In genomic region chr1:145607833-145608733, GRCh38 we compare ENCODE assay signal across 8 cellular contexts. TPM values are rescaled to one million over a fixed set of nuclear protein-coding genes. Genes with fewer than 3 reads are reported as not detected.
DNase-seq lines count a peak whose midpoint lies in the region; TF ChIP-seq lines count a peak whose summit lies in the region.
"Not testable (repeated sequence)": the region's sequence is repeated elsewhere in the genome, so short reads cannot be mapped to it uniquely, and the experiment has no call there.

Gene GPR89A (plus strand): TSS chr1:145607988. CDS start chr1:145608134, 146 bp downstream.

- not testable (repeated sequence) for H4K20me1 ChIP-seq in SK-N-SH (ENCODE audit: insufficient read depth)

- peaks cover 17% of the 10 kb centered on the region for H3K4me1 Mint-ChIP-seq in HFFc6 (ENCODE audit: low read depth)

- peak within 1 kb of the TSS; percentile 88 for H3K4me3 Mint-ChIP-seq in HFFc6

- not testable (repeated sequence) for TF ChIP-seq CTCF in HFFc6 (IDR thresholded peaks at IDR 0.05); NB4 (IDR thresholded peaks at IDR 0.05; ENCODE audit: low read depth, low read length); SK-N-SH (IDR thresholded peaks at IDR 0.05)

- CTCF ChIA-PET in SK-N-SH (lab: Yijun Ruan, JAX) = not testable (repeated sequence)

- H3K9me2 ChIP-seq in SK-N-SH = not testable (repeated sequence)

- H3K27ac ChIP-seq in SK-N-SH (ENCODE audit: low read depth in 2 of 2, low read length in 1 of 2) = peak within 1 kb of the TSS; percentile 46 to 72
- H3K27ac ChIP-seq in temporal lobe (ENCODE audit: low read depth, low read length) = not testable (repeated sequence)

- H3K36me3 Mint-ChIP-seq in HFFc6 (ENCODE audit: low read depth) = not testable (repeated sequence)

- not testable (repeated sequence) for H3K4me1 ChIP-seq in SK-N-SH (ENCODE audit: control insufficient read depth in 1 of 2, insufficient read depth in 2 of 2, low read depth in 1 of 2, low read length in 1 of 2)

- not testable (repeated sequence) for H3F3A ChIP-seq in SK-N-SH (replicated peaks; ENCODE audit: insufficient read depth)

- TF ChIP-seq RAD21 in SK-N-SH (IDR thresholded peaks at IDR 0.05; ENCODE audit: low read length) = not testable (repeated sequence)

- under 1% methylated on average over 20 of the region's 71 CpGs for WGBS in SK-N-SH (ENCODE audit: low lambda C conversion rate)

- not testable (repeated sequence) for H3K9me3 Mint-ChIP-seq in HFFc6

- peak within 1 kb of the TSS; percentile 78 for H3K9ac ChIP-seq in SK-N-SH

- TF ChIP-seq EP300 in SK-N-SH (IDR thresholded peaks at IDR 0.05; ENCODE audit: borderline replicate concordance in 1 of 2, low read depth in 1 of 2, low read length in 1 of 2) = not testable (repeated sequence)

- H3K4me3 ChIP-seq in NB4 (ENCODE audit: low read depth, low read length) (peak within 1 kb of the TSS; percentile 72), SK-N-SH (ENCODE audit: low read depth in 2 of 2, low read length in 1 of 2) (peak within 1 kb of the TSS; percentile 77)

- not testable (repeated sequence) for H3K27me3 ChIP-seq in SK-N-SH (ENCODE audit: insufficient read depth)

- not testable (repeated sequence) for H3K9me3 ChIP-seq in SK-N-SH

- H2AFZ ChIP-seq in SK-N-SH (ENCODE audit: low read depth) = peak within 1 kb of the TSS; percentile 91; the same call in 1 of the 2 replicates

- DNase-seq in GM04503 (ENCODE audit: low read depth) = peak; percentile 33
- DNase-seq in HFFc6 = peak; percentile 87
- peak; percentile 92 for DNase-seq in NB4 (ENCODE audit: low read depth)
- peak; percentile 89 for DNase-seq in SK-N-SH
- DNase-seq in activated naive CD4-positive, alpha-beta T cell treated with anti-CD3 and anti-CD28 coated beads, Interleukin-2, amount 50 U/mL, for 16 hours = peak; percentile 98
- peak; percentile 36 for DNase-seq in glomerular endothelial cell (ENCODE audit: extremely low read depth, low read depth, low spot score)
- DNase-seq in occipital lobe (lab: John Stamatoyannopoulos, UW) = peak; percentile 95

- H3K4me2 ChIP-seq in SK-N-SH = peak within 1 kb of the TSS; percentile 78

- POLR2A ChIA-PET in SK-N-SH (lab: Yijun Ruan, JAX) = not testable (repeated sequence)

- H3K36me3 ChIP-seq in SK-N-SH (replicated peaks in 1 of 2; ENCODE audit: control insufficient read depth in 1 of 2, insufficient read depth in 2 of 2, low read length in 1 of 2) = not testable (repeated sequence)

- peak within 1 kb of the TSS; percentile 75 for H3K27ac Mint-ChIP-seq in HFFc6

- peaks cover 11% of the 10 kb centered on the region for H3K79me2 ChIP-seq in SK-N-SH (ENCODE audit: insufficient read depth)

- not testable (repeated sequence) for H3K27me3 Mint-ChIP-seq in HFFc6 (ENCODE audit: insufficient read depth)

- peak; percentile 74 for TF ChIP-seq POLR2A in NB4 (IDR thresholded peaks at IDR 0.05; ENCODE audit: extremely low read depth, insufficient read length)

TF ChIP-seq in SK-N-SH, 30 proteins besides CTCF, POLR2A, EP300 and RAD21:
- peak; percentile 76 for TF ChIP-seq TAF1 (IDR thresholded peaks at IDR 0.05; ENCODE audit: borderline replicate concordance, low read depth, low read length)
- TF ChIP-seq POLR2AphosphoS5 (IDR thresholded peaks at IDR 0.05; ENCODE audit: low read depth, low read length) = peak; percentile 81
- peak; percentile 49; the same call in 1 of the 2 replicates for TF ChIP-seq MXI1 (IDR thresholded peaks at IDR 0.05; ENCODE audit: low read depth, low read length)
- TF ChIP-seq YY1 (IDR thresholded peaks at IDR 0.05; ENCODE audit: low read depth) = peak; percentile 46; the same call in 1 of the 2 replicates
- TF ChIP-seq SIN3A (IDR thresholded peaks at IDR 0.05; ENCODE audit: borderline replicate concordance, low read depth, low read length) = 0 out of 2 replicates have a peak, but pooled peaks have one; percentile 59

RNA-seq across cellular contexts. Expression of gene GPR89A, which starts in this region (rescaled TPM):
- total RNA-seq in HFFc6 (2021; fragmentation: NEBNext Ultra II Directional; extraction: Animal tissue kit (Norgen Biotek cat#: 25700)) = 10 to 100 TPM; 17.1 to 22.0 (median 19.9) TPM
- 10.5 and 15.2 TPM in 2 replicates for polyA plus RNA-seq in SK-N-SH (2012; rRNA removed)
- 10.5 and 10.9 TPM in 2 replicates for polyA plus RNA-seq in SK-N-SH (2012; cell fraction: cytosol; rRNA removed)
- polyA plus RNA-seq in SK-N-SH (2012; cell fraction: nucleus; rRNA removed) = 18.4 and 35.4 TPM in 2 replicates
- total RNA-seq in glomerular endothelial cell = 17.6 and 25.7 TPM in 2 replicates
- 38.4 TPM for total RNA-seq in occipital lobe
- total RNA-seq in temporal lobe = 22.4 TPM

Comparison
In these comparisons a context has a peak if more than half of its experiments do, and no peak if none do; other contexts are left out.
1. DNase-seq: peak in every context shown above with its lines; median percentile 98 in activated naive CD4-positive, alpha-beta T cell treated with anti-CD3 and anti-CD28 coated beads, Interleukin-2, amount 50 U/mL, for 16 hours; 95 in occipital lobe; 92 in NB4; 89 in SK-N-SH; 87 in HFFc6; 36 in glomerular endothelial cell; 33 in GM04503.